In the genomic region with DNA sequence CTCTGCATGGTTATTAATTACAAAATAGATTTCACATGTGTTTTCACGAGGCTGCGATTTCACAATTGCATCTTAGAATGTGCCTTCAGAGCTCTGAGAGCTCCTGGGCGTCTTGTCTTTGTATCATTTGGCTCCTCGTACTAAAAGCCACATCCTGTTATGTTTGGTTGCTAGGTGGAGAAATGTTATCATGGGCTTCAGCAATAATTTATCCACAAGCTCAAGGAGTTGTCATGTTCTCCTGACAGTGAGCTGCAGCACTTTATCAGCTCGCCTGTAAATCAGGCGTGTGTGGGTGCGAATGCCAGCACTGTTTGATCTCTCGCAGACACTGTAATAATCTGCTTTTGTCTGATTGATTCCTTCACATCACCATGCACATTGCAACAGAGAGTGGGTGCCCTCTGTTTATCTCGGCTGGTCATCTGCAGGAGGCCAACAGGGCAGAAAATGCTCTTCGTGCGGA, we compare ENCODE assay signal across 11 cellular contexts.
A peak's percentile ranks its signal among the peaks of the same experiment; 100 is the strongest.
DNase-seq lines count a peak whose midpoint lies in the region; ATAC-seq and TF ChIP-seq lines count a peak whose summit lies in the region.
"Had no signal": no experiment of that assay in that cellular context is flagged by ENCODE, and none has a peak within 500 bp of the region (broad histone marks: within the 10 kb centered on the region; RNA-seq: fewer than 3 reads in every experiment).

No MANE protein-coding gene starts in this region.

- peak overlapping the region in 1 of 2 experiments; percentile 38 for H3K18ac ChIP-seq in mesenchymal stem cell (ENCODE audit: low read depth in 1 of 2, low read length in 2 of 2)

- peak overlapping the region; percentile 77 for H3K9ac ChIP-seq in mesenchymal stem cell (ENCODE audit: low read length)

- H2AFZ ChIP-seq in mesenchymal stem cell (ENCODE audit: low read depth, low read length), result no peak overlapping the region

- no peak overlapping the region for H3K4me3 Mint-ChIP-seq in WTC11

- H3K4me1 ChIP-seq in right atrium auricular region (no peaks in the 10 kb centered on the region), mesenchymal stem cell (ENCODE audit: control insufficient read depth, insufficient read depth, low read depth, low read length) (no peaks in the 10 kb centered on the region)

- H3K36me3 ChIP-seq in right atrium auricular region (no peaks in the 10 kb centered on the region), mesenchymal stem cell (ENCODE audit: control insufficient read depth in 1 of 2, insufficient read depth in 2 of 2, low read depth in 1 of 2, low read length in 2 of 2) (no peaks in the 10 kb centered on the region)

- H3K4me1 Mint-ChIP-seq in WTC11, result no peaks in the 10 kb centered on the region

- ATAC-seq in Right ventricle myocardium superior (ENCODE audit: poor library complexity), result peak; percentile 31
- no peak for ATAC-seq in HG02840 (IDR thresholded peaks at IDR 0.05; ENCODE audit: low FRiP score, unreplicated experiment)
- no peak for ATAC-seq in HG03139 (IDR thresholded peaks at IDR 0.05; ENCODE audit: unreplicated experiment)
- ATAC-seq in GM19035 (IDR thresholded peaks at IDR 0.05; ENCODE audit: unreplicated experiment), result no peak
- no peak for ATAC-seq in WTC11

- H3K9me3 Mint-ChIP-seq in WTC11, result peaks cover 24% of the 10 kb centered on the region

- H2BK12ac ChIP-seq in mesenchymal stem cell (ENCODE audit: low read length in 2 of 2), result no peak overlapping the region

- H3K23ac ChIP-seq in mesenchymal stem cell (ENCODE audit: low read length in 2 of 2), result no peak overlapping the region

- H3K9me3 ChIP-seq in right atrium auricular region (no peaks in the 10 kb centered on the region), mesenchymal stem cell (ENCODE audit: control insufficient read depth, low read length) (peaks cover 8% of the 10 kb centered on the region)

- DNase-seq in Right ventricle myocardium superior, result no peak
- no peak for DNase-seq in right atrium auricular region (ENCODE audit: low spot score)
- DNase-seq in activated T-helper 1 cell treated with anti-CD3 and anti-CD28 coated beads, Interleukin-2, amount 50 U/mL, for 16 hours (ENCODE audit: low read depth in 1 of 2, low spot score in 1 of 2), result peak; percentile 8 to 18
- DNase-seq in mesenchymal stem cell, result peak; percentile 95
- no peak for DNase-seq in WTC11 (ENCODE audit: low spot score)
- DNase-seq: dorsolateral prefrontal cortex, GOT3, occipital lobe had no signal

- WGBS in mesenchymal stem cell, result 30% methylated on average over 11 of the region's 11 CpGs

- no peak overlapping the region for H2AK5ac ChIP-seq in mesenchymal stem cell (ENCODE audit: low read length, severe bottlenecking)

- no peak overlapping the region for H3K27ac ChIP-seq in right atrium auricular region
- no peak overlapping the region for H3K27ac ChIP-seq in mesenchymal stem cell (ENCODE audit: low read length, poor library complexity, severe bottlenecking)
- H3K27ac ChIP-seq: dorsolateral prefrontal cortex had no signal

- no peak overlapping the region for H3K4me2 ChIP-seq in mesenchymal stem cell (ENCODE audit: low read length, poor library complexity, severe bottlenecking)

- no peaks in the 10 kb centered on the region for H3K27me3 Mint-ChIP-seq in WTC11 (ENCODE audit: low read depth)

- H3K4ac ChIP-seq in mesenchymal stem cell (ENCODE audit: low read depth in 1 of 2, low read length in 2 of 2), result no peak overlapping the region

- no peak overlapping the region for H3K27ac Mint-ChIP-seq in WTC11

- intact Hi-C loops in Right ventricle myocardium superior (cut with DNase I), result no loop called here

- TF ChIP-seq CTCF in right atrium auricular region (IDR thresholded peaks at IDR 0.05) (no peak), WTC11 (IDR thresholded peaks at IDR 0.05) (no peak)

- 0 out of 2 replicates have a peak, but pooled peaks cover 2% of the 10 kb centered on the region for H3K36me3 Mint-ChIP-seq in WTC11

- no peak overlapping the region for H4K8ac ChIP-seq in mesenchymal stem cell (ENCODE audit: low read length)

- POLR2A ChIA-PET in WTC11 (lab: Charles Lee), result no interaction called here

- H4K91ac ChIP-seq in mesenchymal stem cell (ENCODE audit: low read length), result no peak overlapping the region

- no peak overlapping the region for H2BK15ac ChIP-seq in mesenchymal stem cell (ENCODE audit: low read depth, poor library complexity, severe bottlenecking)

- H2BK120ac ChIP-seq in mesenchymal stem cell (ENCODE audit: low read depth, low read length), result no peak overlapping the region

- no peaks in the 10 kb centered on the region for H3K79me1 ChIP-seq in mesenchymal stem cell (replicated peaks; ENCODE audit: low read length, poor library complexity, severe bottlenecking)

- H3K27me3 ChIP-seq in right atrium auricular region, result no peaks in the 10 kb centered on the region
- H3K27me3 ChIP-seq in mesenchymal stem cell (ENCODE audit: control insufficient read depth in 1 of 2, insufficient read depth in 1 of 2, low read length in 2 of 2), result no peaks in the 10 kb centered on the region

- CTCF ChIA-PET in WTC11 (lab: Charles Lee), result no interaction called here

- H2BK5ac ChIP-seq in mesenchymal stem cell (ENCODE audit: low read depth, low read length, poor library complexity, severe bottlenecking), result no peak overlapping the region

- H3K4me3 ChIP-seq in right atrium auricular region (no peak overlapping the region), mesenchymal stem cell (ENCODE audit: insufficient read depth in 1 of 2, low read depth in 1 of 2, low read length in 2 of 2) (no peak overlapping the region)
- H3K4me3 ChIP-seq: dorsolateral prefrontal cortex had no signal

- H3K14ac ChIP-seq in mesenchymal stem cell (ENCODE audit: low read length in 2 of 2), result no peak overlapping the region

TF ChIP-seq in WTC11, 78 proteins besides CTCF, POLR2A, EP300 and RAD21 (continues in another document):
- TF ChIP-seq, protein P1, sequence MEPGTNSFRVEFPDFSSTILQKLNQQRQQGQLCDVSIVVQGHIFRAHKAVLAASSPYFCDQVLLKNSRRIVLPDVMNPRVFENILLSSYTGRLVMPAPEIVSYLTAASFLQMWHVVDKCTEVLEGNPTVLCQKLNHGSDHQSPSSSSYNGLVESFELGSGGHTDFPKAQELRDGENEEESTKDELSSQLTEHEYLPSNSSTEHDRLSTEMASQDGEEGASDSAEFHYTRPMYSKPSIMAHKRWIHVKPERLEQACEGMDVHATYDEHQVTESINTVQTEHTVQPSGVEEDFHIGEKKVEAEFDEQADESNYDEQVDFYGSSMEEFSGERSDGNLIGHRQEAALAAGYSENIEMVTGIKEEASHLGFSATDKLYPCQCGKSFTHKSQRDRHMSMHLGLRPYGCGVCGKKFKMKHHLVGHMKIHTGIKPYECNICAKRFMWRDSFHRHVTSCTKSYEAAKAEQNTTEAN (CRISPR knock-in tag; IDR thresholded peaks at IDR 0.05), result no peak
- TF ChIP-seq, protein P2, sequence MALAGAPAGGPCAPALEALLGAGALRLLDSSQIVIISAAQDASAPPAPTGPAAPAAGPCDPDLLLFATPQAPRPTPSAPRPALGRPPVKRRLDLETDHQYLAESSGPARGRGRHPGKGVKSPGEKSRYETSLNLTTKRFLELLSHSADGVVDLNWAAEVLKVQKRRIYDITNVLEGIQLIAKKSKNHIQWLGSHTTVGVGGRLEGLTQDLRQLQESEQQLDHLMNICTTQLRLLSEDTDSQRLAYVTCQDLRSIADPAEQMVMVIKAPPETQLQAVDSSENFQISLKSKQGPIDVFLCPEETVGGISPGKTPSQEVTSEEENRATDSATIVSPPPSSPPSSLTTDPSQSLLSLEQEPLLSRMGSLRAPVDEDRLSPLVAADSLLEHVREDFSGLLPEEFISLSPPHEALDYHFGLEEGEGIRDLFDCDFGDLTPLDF (CRISPR knock-in tag; IDR thresholded peaks at IDR 0.05), result no peak
- TF ChIP-seq MXD4 (CRISPR knock-in tag; IDR thresholded peaks at IDR 0.05; ENCODE audit: borderline replicate concordance) (no peak), NFYB (CRISPR knock-in tag; conservative IDR thresholded peaks at IDR 0.05; ENCODE audit: low read depth) (no peak), ZNF263 (CRISPR knock-in tag; IDR thresholded peaks at IDR 0.05; ENCODE audit: low read depth) (no peak), NR1H2 (CRISPR knock-in tag; IDR thresholded peaks at IDR 0.05) (no peak), MYBL2 (CRISPR knock-in tag; IDR thresholded peaks at IDR 0.05) (no peak), ETV6 (CRISPR knock-in tag; IDR thresholded peaks at IDR 0.05) (no peak), CREM (CRISPR knock-in tag; IDR thresholded peaks at IDR 0.05) (no peak)
- TF ChIP-seq, protein P3, sequence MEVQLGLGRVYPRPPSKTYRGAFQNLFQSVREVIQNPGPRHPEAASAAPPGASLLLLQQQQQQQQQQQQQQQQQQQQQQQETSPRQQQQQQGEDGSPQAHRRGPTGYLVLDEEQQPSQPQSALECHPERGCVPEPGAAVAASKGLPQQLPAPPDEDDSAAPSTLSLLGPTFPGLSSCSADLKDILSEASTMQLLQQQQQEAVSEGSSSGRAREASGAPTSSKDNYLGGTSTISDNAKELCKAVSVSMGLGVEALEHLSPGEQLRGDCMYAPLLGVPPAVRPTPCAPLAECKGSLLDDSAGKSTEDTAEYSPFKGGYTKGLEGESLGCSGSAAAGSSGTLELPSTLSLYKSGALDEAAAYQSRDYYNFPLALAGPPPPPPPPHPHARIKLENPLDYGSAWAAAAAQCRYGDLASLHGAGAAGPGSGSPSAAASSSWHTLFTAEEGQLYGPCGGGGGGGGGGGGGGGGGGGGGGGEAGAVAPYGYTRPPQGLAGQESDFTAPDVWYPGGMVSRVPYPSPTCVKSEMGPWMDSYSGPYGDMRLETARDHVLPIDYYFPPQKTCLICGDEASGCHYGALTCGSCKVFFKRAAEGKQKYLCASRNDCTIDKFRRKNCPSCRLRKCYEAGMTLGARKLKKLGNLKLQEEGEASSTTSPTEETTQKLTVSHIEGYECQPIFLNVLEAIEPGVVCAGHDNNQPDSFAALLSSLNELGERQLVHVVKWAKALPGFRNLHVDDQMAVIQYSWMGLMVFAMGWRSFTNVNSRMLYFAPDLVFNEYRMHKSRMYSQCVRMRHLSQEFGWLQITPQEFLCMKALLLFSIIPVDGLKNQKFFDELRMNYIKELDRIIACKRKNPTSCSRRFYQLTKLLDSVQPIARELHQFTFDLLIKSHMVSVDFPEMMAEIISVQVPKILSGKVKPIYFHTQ (CRISPR knock-in tag; IDR thresholded peaks at IDR 0.05), result no peak
- TF ChIP-seq, protein P4, sequence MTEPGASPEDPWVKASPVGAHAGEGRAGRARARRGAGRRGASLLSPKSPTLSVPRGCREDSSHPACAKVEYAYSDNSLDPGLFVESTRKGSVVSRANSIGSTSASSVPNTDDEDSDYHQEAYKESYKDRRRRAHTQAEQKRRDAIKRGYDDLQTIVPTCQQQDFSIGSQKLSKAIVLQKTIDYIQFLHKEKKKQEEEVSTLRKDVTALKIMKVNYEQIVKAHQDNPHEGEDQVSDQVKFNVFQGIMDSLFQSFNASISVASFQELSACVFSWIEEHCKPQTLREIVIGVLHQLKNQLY (CRISPR knock-in tag; IDR thresholded peaks at IDR 0.05), result no peak

Comparison
In these comparisons a context has a peak if more than half of its experiments do, and no peak if none do; other contexts are left out.
1. DNase-seq: peak in activated T-helper 1 cell treated with anti-CD3 and anti-CD28 coated beads, Interleukin-2, amount 50 U/mL, for 16 hours (2 of 2) and mesenchymal stem cell (single experiment); none in Right ventricle myocardium superior (single experiment), right atrium auricular region (single experiment) and WTC11 (single experiment).